In genomic region chr19:28874742-28875141, GRCh38 we compare ENCODE assay signal across 23 cellular contexts.
"Had no signal": no experiment of that assay in that cellular context is flagged by ENCODE, and none has a peak within 500 bp of the region (broad histone marks: within the 10 kb centered on the region; RNA-seq: fewer than 3 reads in every experiment).

No MANE protein-coding gene starts in this region.

- H3K36me3 ChIP-seq: neutrophil, ovary, prostate gland, upper lobe of left lung had no signal

- H3K4me1 ChIP-seq: prostate gland, upper lobe of left lung had no signal

- H3K27me3 ChIP-seq: hepatocyte, neutrophil, ovary, upper lobe of left lung had no signal

- ATAC-seq: activated CD4-positive, alpha-beta T cell treated with anti-CD3 and anti-CD28 coated beads for 36 hours; activated T-helper 17 cell treated with anti-CD3 and anti-CD28 coated beads, Interleukin-2, amount 50 U/mL, for 72 hours; effector memory CD8-positive, alpha-beta T cell; esophagus mucosa; left ventricle myocardium superior; natural killer cell; stimulated activated naive CD8-positive, alpha-beta T cell treated with anti-CD3 and anti-CD28 coated beads, Interleukin-15, Interleukin-2, amounts not matched to agents 100 U/mL and 50 U/mL, for 24 hours; WTC11 had no signal

- H3K9me3 ChIP-seq: neutrophil, ovary, prostate gland, upper lobe of left lung had no signal

- DNase-seq: activated CD4-positive, alpha-beta T cell treated with anti-CD3 and anti-CD28 coated beads for 36 hours; activated CD4-positive, alpha-beta T cell treated with anti-CD3 and anti-CD28 coated beads, Interleukin-2, amount 50 U/mL, for 4 hours; activated CD8-positive, alpha-beta memory T cell treated with anti-CD3 and anti-CD28 coated beads for 24 hours; activated CD8-positive, alpha-beta memory T cell treated with anti-CD3 and anti-CD28 coated beads, Interleukin-2, amount 50 U/mL, for 4 hours; activated T-cell treated with anti-CD3 and anti-CD28 coated beads, Interleukin-2, amount 50 U/mL, for 24 hours; effector memory CD8-positive, alpha-beta T cell; foreskin melanocyte; kidney glomerular epithelial cell; left ventricle myocardium superior; mammary epithelial cell; natural killer cell; ovary; stimulated activated CD4-positive, alpha-beta T cell treated with anti-CD3 and anti-CD28 coated beads, Interleukin-12 subunit alpha, Interleukin-12 subunit beta, amount 100 ng/mL, for 4 hours; stimulated activated CD4-positive, alpha-beta T cell treated with anti-CD3 and anti-CD28 coated beads, Interleukin-4, amount 100 ng/mL, for 4 hours; stimulated activated naive CD8-positive, alpha-beta T cell treated with anti-CD3 and anti-CD28 coated beads, Interleukin-15, Interleukin-2, amounts not matched to agents 100 U/mL and 50 U/mL, for 24 hours; T-helper 9 cell; upper lobe of left lung had no signal

- H3K27ac ChIP-seq: hepatocyte, neutrophil, ovary, prostate gland, upper lobe of left lung had no signal

- H3K4me3 ChIP-seq: hepatocyte, ovary, prostate gland, upper lobe of left lung had no signal
